Comparison of ENCODE assay signal across 21 cellular contexts in genomic region chr10:43194266-43194665, GRCh38. TPM values are rescaled to one million over a fixed set of nuclear protein-coding genes. Genes with fewer than 3 reads are reported as not detected.
DNase-seq lines count a peak whose midpoint lies in the region; ATAC-seq, FAIRE-seq and TF ChIP-seq lines count a peak whose summit lies in the region.
"Had no signal": no experiment of that assay in that cellular context is flagged by ENCODE, and none has a peak within 500 bp of the region (broad histone marks: within the 10 kb centered on the region; RNA-seq: fewer than 3 reads in every experiment).

No MANE protein-coding gene starts in this region.

- 95% methylated on average over 2 of the region's 4 CpGs for WGBS in mesenchymal stem cell
- 83% methylated on average over 3 of the region's 4 CpGs for WGBS in right lobe of liver (ENCODE audit: insufficient coverage, low coverage, low lambda C conversion rate, missing lambda C conversion rate)

- no peak overlapping the region for H3K18ac ChIP-seq in mesenchymal stem cell (ENCODE audit: low read depth in 1 of 2, low read length in 2 of 2)

- POLR2A ChIA-PET in PC-3 (lab: Charles Lee; ENCODE audit: unreplicated experiment) = no interaction called here

- H3K27me3 ChIP-seq in adipocyte (replicated peaks; ENCODE audit: control insufficient read depth, insufficient read depth, low read length) (no peaks in the 10 kb centered on the region), mesenchymal stem cell (ENCODE audit: control insufficient read depth in 1 of 2, insufficient read depth in 1 of 2, low read length in 2 of 2) (no peaks in the 10 kb centered on the region), PC-3 (ENCODE audit: low read length) (no peaks in the 10 kb centered on the region), right lobe of liver (no peaks in the 10 kb centered on the region)
- H3K27me3 ChIP-seq: gastrocnemius medialis, vagina had no signal

- no peak overlapping the region for H2BK5ac ChIP-seq in mesenchymal stem cell (ENCODE audit: low read depth, low read length, poor library complexity, severe bottlenecking)

- H4K91ac ChIP-seq in mesenchymal stem cell (ENCODE audit: low read length) = no peak overlapping the region

- no peaks in the 10 kb centered on the region for H3K36me3 ChIP-seq in adipocyte (ENCODE audit: control insufficient read depth, insufficient read depth, low read length, severe bottlenecking)
- peaks cover 21 to 30% of the 10 kb centered on the region in 2 experiments for H3K36me3 ChIP-seq in mesenchymal stem cell (ENCODE audit: control insufficient read depth in 1 of 2, insufficient read depth in 2 of 2, low read depth in 1 of 2, low read length in 2 of 2)
- H3K36me3 ChIP-seq in PC-3 (ENCODE audit: low read depth, low read length) = no peaks in the 10 kb centered on the region
- no peaks in the 10 kb centered on the region for H3K36me3 ChIP-seq in right lobe of liver
- H3K36me3 ChIP-seq: gastrocnemius medialis, vagina, WERI-Rb-1 had no signal

- no peak overlapping the region for H3K4ac ChIP-seq in mesenchymal stem cell (ENCODE audit: low read depth in 1 of 2, low read length in 2 of 2)

- no peaks in the 10 kb centered on the region for H3F3A ChIP-seq in PC-3 (ENCODE audit: low read length, unreplicated experiment)

- no peaks in the 10 kb centered on the region for H4K20me1 ChIP-seq in PC-3 (ENCODE audit: low read length)

- CTCF ChIA-PET in PC-3 (lab: Charles Lee) = no interaction called here

- TF ChIP-seq CTCF in C4-2B (conservative IDR thresholded peaks at IDR 0.05) (no peak), PC-3 (conservative IDR thresholded peaks at IDR 0.05; ENCODE audit: low read depth, low read length) (no peak), right lobe of liver (IDR thresholded peaks at IDR 0.05) (no peak)

- H3K14ac ChIP-seq in mesenchymal stem cell (ENCODE audit: low read length in 2 of 2) = no peak overlapping the region

- no peak overlapping the region for H2AK5ac ChIP-seq in mesenchymal stem cell (ENCODE audit: low read length, severe bottlenecking)

- ATAC-seq in PC-3 = no peak
- no peak for ATAC-seq in right lobe of liver
- ATAC-seq: esophagus mucosa, gastrocnemius medialis, HepG2 had no signal

- H3K4me3 ChIP-seq in adipocyte (ENCODE audit: low read length) = peak overlapping the region; percentile 18
- no peak overlapping the region for H3K4me3 ChIP-seq in mesenchymal stem cell (ENCODE audit: insufficient read depth in 1 of 2, low read depth in 1 of 2, low read length in 2 of 2)
- no peak overlapping the region for H3K4me3 ChIP-seq in PC-3 (ENCODE audit: low read length)
- no peak overlapping the region for H3K4me3 ChIP-seq in right lobe of liver
- H3K4me3 ChIP-seq: gastrocnemius medialis, skin epidermis, vagina had no signal

- DNase-seq in GM12891 (ENCODE audit: insufficient read length, low spot score) (no peak), adipocyte (ENCODE audit: low read depth) (no peak), mesenchymal stem cell (no peak), PC-3 (no peak), NCI-H69 (lab: John Stamatoyannopoulos, UW) (no peak), right lobe of liver (no peak)
- DNase-seq: activated CD4-positive, alpha-beta T cell treated with anti-CD3 and anti-CD28 coated beads, Interleukin-2, amount 50 U/mL, for 48 hours; activated gamma-delta T cell treated with Interleukin-2 at 50 U/mL for 16 hours; effector memory CD4-positive, alpha-beta T cell; HCEC 1CT; NCI-H1092; NCI-H187; NCI-H526 treated with DMSO at 0.1 percent for 48 hours; WERI-Rb-1 had no signal

- H2BK15ac ChIP-seq in mesenchymal stem cell (ENCODE audit: low read depth, poor library complexity, severe bottlenecking) = no peak overlapping the region

- peak overlapping the region; percentile 72 for H3K27ac ChIP-seq in C4-2B
- no peak overlapping the region for H3K27ac ChIP-seq in mesenchymal stem cell (ENCODE audit: low read length, poor library complexity, severe bottlenecking)
- H3K27ac ChIP-seq in PC-3 (ENCODE audit: low read length) = no peak overlapping the region
- no peak overlapping the region for H3K27ac ChIP-seq in right lobe of liver
- H3K27ac ChIP-seq: gastrocnemius medialis, HL-60, skin epidermis, vagina, WERI-Rb-1 had no signal

- BruUV-seq in PC-3 (replicated peaks; lab: Mats Ljungman, UMichigan) = no TSS peak

- H3K4me1 ChIP-seq in adipocyte (ENCODE audit: control insufficient read depth, insufficient read depth, low read length) (peaks cover 26% of the 10 kb centered on the region), mesenchymal stem cell (ENCODE audit: control insufficient read depth, insufficient read depth, low read depth, low read length) (no peaks in the 10 kb centered on the region), PC-3 (ENCODE audit: insufficient read depth, low read length) (no peaks in the 10 kb centered on the region), right lobe of liver (no peaks in the 10 kb centered on the region)
- H3K4me1 ChIP-seq: gastrocnemius medialis, vagina had no signal

- no peak for TF ChIP-seq POLR2A in GM12891 (IDR thresholded peaks at IDR 0.05; ENCODE audit: low read depth, low read length)
- TF ChIP-seq POLR2A in right lobe of liver (IDR thresholded peaks at IDR 0.05) = no peak

- H3K79me2 ChIP-seq in PC-3 (ENCODE audit: low read length) = no peaks in the 10 kb centered on the region

- H3K23ac ChIP-seq in mesenchymal stem cell (ENCODE audit: low read length in 2 of 2) = no peak overlapping the region

- H3K79me1 ChIP-seq in mesenchymal stem cell (replicated peaks; ENCODE audit: low read length, poor library complexity, severe bottlenecking) = peaks cover 8% of the 10 kb centered on the region

- no peaks in the 10 kb centered on the region for H3K9me2 ChIP-seq in PC-3 (replicated peaks; ENCODE audit: low read length)

- peak; percentile 41 for FAIRE-seq in GM12891 (lab: Jason Lieb, UNC)
- FAIRE-seq: HepG2 had no signal

- H2BK120ac ChIP-seq in mesenchymal stem cell (ENCODE audit: low read depth, low read length) = no peak overlapping the region

- no peak overlapping the region for H3K4me2 ChIP-seq in mesenchymal stem cell (ENCODE audit: low read length, poor library complexity, severe bottlenecking)
- H3K4me2 ChIP-seq in PC-3 (ENCODE audit: low read length) = no peak overlapping the region

- no peak overlapping the region for H4K8ac ChIP-seq in mesenchymal stem cell (ENCODE audit: low read length)

- H3K9me3 ChIP-seq in adipocyte (ENCODE audit: control insufficient read depth, low read length) (no peaks in the 10 kb centered on the region), mesenchymal stem cell (ENCODE audit: control insufficient read depth, low read length) (no peaks in the 10 kb centered on the region), PC-3 (ENCODE audit: low read length) (no peaks in the 10 kb centered on the region), right lobe of liver (no peaks in the 10 kb centered on the region)
- H3K9me3 ChIP-seq: gastrocnemius medialis, vagina had no signal

- no peak overlapping the region for H2BK12ac ChIP-seq in mesenchymal stem cell (ENCODE audit: low read length in 2 of 2)

- intact Hi-C loops in PC-3 (cut with micrococcal nuclease) = no loop called here
- intact Hi-C loops in right lobe of liver (cut with DNase I) = no loop called here

- no peak overlapping the region for H2AFZ ChIP-seq in mesenchymal stem cell (ENCODE audit: low read depth, low read length)
- no peak overlapping the region for H2AFZ ChIP-seq in PC-3 (ENCODE audit: low read length)

- H3K9ac ChIP-seq in adipocyte (ENCODE audit: low read length) (peak overlapping the region; percentile 8), mesenchymal stem cell (ENCODE audit: low read length) (peak overlapping the region; percentile 4), PC-3 (ENCODE audit: low read length) (no peak overlapping the region)

TF ChIP-seq in GM12891, 5 proteins besides CTCF, POLR2A, EP300 and RAD21:
- TF ChIP-seq POU2F2 (IDR thresholded peaks at IDR 0.05; ENCODE audit: low read depth, low read length) (no peak), TAF1 (IDR thresholded peaks at IDR 0.05; ENCODE audit: low read depth, low read length) (no peak), POLR2AphosphoS5 (IDR thresholded peaks at IDR 0.05; ENCODE audit: low read depth, low read length) (no peak), PAX5 (IDR thresholded peaks at IDR 0.05; ENCODE audit: insufficient read depth, low read length, severe bottlenecking) (no peak), SPI1 (IDR thresholded peaks at IDR 0.05; ENCODE audit: low read depth, low read length) (no peak)

RNA-seq across cellular contexts. Expression of gene CSGALNACT2, which starts 56.0 kb away (rescaled TPM):
- 4.2 TPM for polyA plus RNA-seq in GM12891 (2012; ENCODE audit: low read depth, missing spikeins)
- 35.5 TPM for polyA plus RNA-seq in mesenchymal stem cell (2013, experiment 1 of 2)
- 37.6 TPM for polyA plus RNA-seq in mesenchymal stem cell (2013, experiment 2 of 2)
- total RNA-seq in PC-3 (2014; rRNA removed) = 3.6 and 3.9 TPM in 2 replicates
- total RNA-seq in right lobe of liver = 10 to 100 TPM in 1 of 6 experiments, 1 to 10 TPM in 5; 5.4 to 11.1 (median 8.3) TPM
